1 cellular context compared by ENCODE assay signal in genomic region chr4:121800961-121801714, GRCh38.
TF ChIP-seq lines count a peak whose summit lies in the region.

A gene with protein sequence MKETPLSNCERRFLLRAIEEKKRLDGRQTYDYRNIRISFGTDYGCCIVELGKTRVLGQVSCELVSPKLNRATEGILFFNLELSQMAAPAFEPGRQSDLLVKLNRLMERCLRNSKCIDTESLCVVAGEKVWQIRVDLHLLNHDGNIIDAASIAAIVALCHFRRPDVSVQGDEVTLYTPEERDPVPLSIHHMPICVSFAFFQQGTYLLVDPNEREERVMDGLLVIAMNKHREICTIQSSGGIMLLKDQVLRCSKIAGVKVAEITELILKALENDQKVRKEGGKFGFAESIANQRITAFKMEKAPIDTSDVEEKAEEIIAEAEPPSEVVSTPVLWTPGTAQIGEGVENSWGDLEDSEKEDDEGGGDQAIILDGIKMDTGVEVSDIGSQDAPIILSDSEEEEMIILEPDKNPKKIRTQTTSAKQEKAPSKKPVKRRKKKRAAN (plus strand): TSS chr4:121801323. CDS start chr4:121801425, 102 bp downstream.

TF ChIP-seq in A549, 52 proteins besides CTCF, POLR2A, EP300 and RAD21 (continued from another document):
- TF ChIP-seq, protein P1, sequence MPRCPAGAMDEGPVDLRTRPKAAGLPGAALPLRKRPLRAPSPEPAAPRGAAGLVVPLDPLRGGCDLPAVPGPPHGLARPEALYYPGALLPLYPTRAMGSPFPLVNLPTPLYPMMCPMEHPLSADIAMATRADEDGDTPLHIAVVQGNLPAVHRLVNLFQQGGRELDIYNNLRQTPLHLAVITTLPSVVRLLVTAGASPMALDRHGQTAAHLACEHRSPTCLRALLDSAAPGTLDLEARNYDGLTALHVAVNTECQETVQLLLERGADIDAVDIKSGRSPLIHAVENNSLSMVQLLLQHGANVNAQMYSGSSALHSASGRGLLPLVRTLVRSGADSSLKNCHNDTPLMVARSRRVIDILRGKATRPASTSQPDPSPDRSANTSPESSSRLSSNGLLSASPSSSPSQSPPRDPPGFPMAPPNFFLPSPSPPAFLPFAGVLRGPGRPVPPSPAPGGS (IDR thresholded peaks at IDR 0.05), result peak; percentile 64; the same call in 1 of the 3 replicates
